In the genomic region with DNA sequence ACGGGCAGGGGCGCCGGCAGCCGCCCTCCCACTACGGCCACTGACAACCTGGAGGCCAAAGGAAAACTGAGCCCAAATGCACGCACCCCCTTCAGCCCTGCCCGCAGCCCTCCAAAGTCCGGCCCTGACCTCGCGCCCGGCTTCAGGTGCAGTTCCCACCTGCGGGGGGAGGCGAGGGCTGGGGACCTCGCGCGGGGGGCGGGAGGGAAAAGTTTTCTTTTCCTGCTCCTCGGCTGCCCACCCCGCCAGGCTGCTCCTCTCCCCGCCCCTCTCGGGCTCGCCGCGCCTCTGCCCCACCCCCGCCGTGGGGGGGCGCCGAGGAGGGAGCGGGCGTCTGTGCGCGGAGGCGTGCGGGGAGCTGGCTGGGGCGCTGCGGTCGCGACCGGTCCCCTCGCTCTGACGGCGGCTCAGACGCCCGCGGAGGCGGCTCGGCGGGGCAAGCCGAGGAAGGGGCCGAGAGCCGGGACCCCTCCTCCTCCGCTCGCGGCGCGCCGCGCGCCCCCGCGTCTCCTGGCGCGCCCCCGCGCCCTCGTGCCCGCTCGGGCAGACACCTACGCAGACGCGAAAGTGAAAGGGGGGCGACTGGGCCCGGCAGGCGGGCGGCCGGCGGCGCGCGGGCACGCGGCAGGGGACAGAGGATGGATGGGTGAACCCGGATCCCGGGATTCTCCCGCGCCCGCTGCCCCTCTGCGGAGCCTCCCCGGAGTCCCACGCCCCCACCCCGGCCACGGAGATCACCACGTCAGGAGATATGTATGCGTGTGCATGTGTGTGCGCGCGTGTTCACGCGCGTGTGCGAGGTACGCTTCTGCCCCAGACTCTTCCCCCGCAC, we compare ENCODE assay signal across 8 cellular contexts. TPM values are rescaled to one million over a fixed set of nuclear protein-coding genes. Genes with fewer than 3 reads are reported as not detected.
A peak's percentile ranks its signal among the peaks of the same experiment; 100 is the strongest.
DNase-seq lines count a peak whose midpoint lies in the region; ATAC-seq and TF ChIP-seq lines count a peak whose summit lies in the region.

No MANE protein-coding gene starts in this region.

- H3K27ac ChIP-seq in IMR-90 (ENCODE audit: insufficient read depth, low read length) = no peak overlapping the region
- peak overlapping the region; percentile 94 to 95 for H3K27ac ChIP-seq in mucosa of rectum (ENCODE audit: low read depth in 2 of 2, low read length in 2 of 2)

- DNase-seq in IMR-90 (no peak), endothelial cell (ENCODE audit: low spot score) (peak; percentile 42), NCI-H187 treated with DMSO at 0.1 percent for 48 hours (lab: John Stamatoyannopoulos, UW) (no peak)
- DNase-seq in activated CD8-positive, alpha-beta memory T cell treated with anti-CD3 and anti-CD28 coated beads, Interleukin-2, amount 10 ng/mL, durations not matched to agents 7 days and 5 days = peak; percentile 79
- peak; percentile 50 for DNase-seq in stimulated activated CD8-positive, alpha-beta memory T cell treated with anti-CD3 and anti-CD28 coated beads, Interleukin-4, amount 100 ng/mL, for 24 hours (ENCODE audit: low read depth)

- no peak for TF ChIP-seq RAD21 in IMR-90 (IDR thresholded peaks at IDR 0.05; ENCODE audit: low read length)

- H4K8ac ChIP-seq in IMR-90 (ENCODE audit: low read depth in 2 of 2, low read length in 2 of 2) = no peak overlapping the region

- no peaks in the 10 kb centered on the region for H4K20me1 ChIP-seq in IMR-90 (ENCODE audit: insufficient read depth, low read length)

- H3K27ac Mint-ChIP-seq in activated CD8-positive, alpha-beta memory T cell treated with anti-CD3 and anti-CD28 coated beads, Interleukin-2, amount 10 ng/mL, durations not matched to agents 7 days and 5 days = peak overlapping the region; percentile 73
- no peak overlapping the region for H3K27ac Mint-ChIP-seq in endothelial cell (ENCODE audit: unreplicated experiment)

- H3K9ac ChIP-seq in IMR-90 (ENCODE audit: low read depth, low read length) (no peak overlapping the region), mucosa of rectum (ENCODE audit: low read depth in 1 of 2, low read length in 2 of 2) (peak overlapping the region; percentile 80 to 95)

- H2AK5ac ChIP-seq in IMR-90 (ENCODE audit: low read depth, low read length) = no peak overlapping the region

- H2BK20ac ChIP-seq in IMR-90 (ENCODE audit: low read depth, low read length) = no peak overlapping the region

- dilution Hi-C loops in IMR-90 (cut with HindIII; ENCODE audit: low sequenced_read_pairs, unreplicated experiment) = no loop called here

- H3K4ac ChIP-seq in IMR-90 (ENCODE audit: low read depth, low read length) = no peak overlapping the region

- H3K23ac ChIP-seq in IMR-90 (ENCODE audit: low read depth, low read length) = no peak overlapping the region

- H3K36me3 ChIP-seq in IMR-90 (ENCODE audit: control insufficient read depth, insufficient read depth, low read length) = no peaks in the 10 kb centered on the region
- no peaks in the 10 kb centered on the region for H3K36me3 ChIP-seq in mucosa of rectum (ENCODE audit: control insufficient read depth in 2 of 2, insufficient read depth in 2 of 2, low read length in 2 of 2)

- no peak overlapping the region for H4K91ac ChIP-seq in IMR-90 (ENCODE audit: insufficient read depth, low read depth, low read length)

- no peaks in the 10 kb centered on the region for H3K9me1 ChIP-seq in IMR-90 (ENCODE audit: insufficient read depth, low read length)

- TF ChIP-seq POLR2A in IMR-90 (IDR thresholded peaks at IDR 0.05; ENCODE audit: low read depth, low read length) = no peak

- H3K4me3 Mint-ChIP-seq in activated CD8-positive, alpha-beta memory T cell treated with anti-CD3 and anti-CD28 coated beads, Interleukin-2, amount 10 ng/mL, durations not matched to agents 7 days and 5 days = peak overlapping the region; percentile 77
- peak overlapping the region; percentile 92 for H3K4me3 Mint-ChIP-seq in endothelial cell (ENCODE audit: unreplicated experiment)

- in situ Hi-C loops in IMR-90 (cut with MboI; ENCODE audit: low sequenced_read_pairs) = no loop called here

- H3K36me3 Mint-ChIP-seq in activated CD8-positive, alpha-beta memory T cell treated with anti-CD3 and anti-CD28 coated beads, Interleukin-2, amount 10 ng/mL, durations not matched to agents 7 days and 5 days = no peaks in the 10 kb centered on the region
- no peaks in the 10 kb centered on the region for H3K36me3 Mint-ChIP-seq in endothelial cell (ENCODE audit: low read depth, unreplicated experiment)

- no peak for TF ChIP-seq CTCF in IMR-90 (conservative IDR thresholded peaks at IDR 0.05; ENCODE audit: low read depth, low read length)
- no peak for TF ChIP-seq CTCF in endothelial cell (IDR thresholded peaks at IDR 0.05; ENCODE audit: unreplicated experiment)

- peaks cover 19% of the 10 kb centered on the region for H3K4me1 Mint-ChIP-seq in activated CD8-positive, alpha-beta memory T cell treated with anti-CD3 and anti-CD28 coated beads, Interleukin-2, amount 10 ng/mL, durations not matched to agents 7 days and 5 days
- peaks cover 8% of the 10 kb centered on the region for H3K4me1 Mint-ChIP-seq in endothelial cell (ENCODE audit: unreplicated experiment)

- H3K79me1 ChIP-seq in IMR-90 (ENCODE audit: low read depth in 1 of 2, low read length in 2 of 2) = no peaks in the 10 kb centered on the region

- H3K4me1 ChIP-seq in IMR-90 (ENCODE audit: control insufficient read depth, insufficient read depth, low read length) = no peaks in the 10 kb centered on the region
- peaks cover 4 to 8% of the 10 kb centered on the region in 2 donors for H3K4me1 ChIP-seq in mucosa of rectum (ENCODE audit: control insufficient read depth in 2 of 2, insufficient read depth in 2 of 2, low read length in 2 of 2)

- POLR2A ChIA-PET in IMR-90 (lab: Charles Lee; ENCODE audit: unreplicated experiment) = no interaction called here

- H2BK120ac ChIP-seq in IMR-90 (ENCODE audit: low read depth, low read length) = no peak overlapping the region

- H3K4me3 ChIP-seq in GM08714 (ENCODE audit: low read length) (peak overlapping the region; percentile 56), IMR-90 (ENCODE audit: insufficient read depth, low read depth, low read length) (peak overlapping the region; percentile 50), mucosa of rectum (ENCODE audit: low read length in 2 of 2) (peak overlapping the region; percentile 93 to 97)

- CTCF ChIA-PET in IMR-90 (lab: Yijun Ruan, JAX) = no interaction called here
- CTCF ChIA-PET in activated CD8-positive, alpha-beta memory T cell treated with anti-CD3 and anti-CD28 coated beads, Interleukin-2, amount 10 ng/mL, durations not matched to agents 7 days and 5 days (lab: Charles Lee) = no interaction called here

- H2BK5ac ChIP-seq in IMR-90 (ENCODE audit: low read depth, low read length, poor library complexity, severe bottlenecking) = no peak overlapping the region

- H4K5ac ChIP-seq in IMR-90 (ENCODE audit: low read depth, low read length) = no peak overlapping the region

- peak overlapping the region; percentile 51 for H2AK9ac ChIP-seq in IMR-90 (replicated peaks; ENCODE audit: low read depth, low read length, poor library complexity)

- H2AFZ ChIP-seq in IMR-90 (replicated peaks; ENCODE audit: low read length, poor library complexity) = peak overlapping the region; percentile 87

- H3K27me3 Mint-ChIP-seq in activated CD8-positive, alpha-beta memory T cell treated with anti-CD3 and anti-CD28 coated beads, Interleukin-2, amount 10 ng/mL, durations not matched to agents 7 days and 5 days = peaks cover 26% of the 10 kb centered on the region
- peaks cover 7% of the 10 kb centered on the region for H3K27me3 Mint-ChIP-seq in endothelial cell (ENCODE audit: unreplicated experiment)

- intact Hi-C loops in IMR-90 (cut with micrococcal nuclease) = loop anchor here (2.0 to 5.0 kb wide), 2 partner anchors 512 to 1452 kb away; no protein-coding TSS in a partner anchor

- H3K9me3 Mint-ChIP-seq in activated CD8-positive, alpha-beta memory T cell treated with anti-CD3 and anti-CD28 coated beads, Interleukin-2, amount 10 ng/mL, durations not matched to agents 7 days and 5 days (ENCODE audit: low read depth) = no peaks in the 10 kb centered on the region
- H3K9me3 Mint-ChIP-seq in endothelial cell (ENCODE audit: unreplicated experiment) = no peaks in the 10 kb centered on the region

- peak overlapping the region; percentile 80 for H3K4me2 ChIP-seq in IMR-90 (ENCODE audit: low read depth, low read length)

- WGBS in IMR-90 (ENCODE audit: extremely low coverage in 2 of 2, insufficient read length in 1 of 2), 2 experiments = 1% methylated on average over 18 of the region's 103 CpGs; no CpG with 5 or more reads in 1 of the 2 experiments

- no TSS peak for BruUV-seq in IMR-90 (replicated peaks; lab: Mats Ljungman, UMichigan)

- ATAC-seq in IMR-90 (ENCODE audit: low read depth) = peak; percentile 10; the same call in 1 of the 2 replicates
- ATAC-seq in activated CD8-positive, alpha-beta memory T cell treated with anti-CD3 and anti-CD28 coated beads, Interleukin-2, amount 10 ng/mL, durations not matched to agents 7 days and 5 days = peak; percentile 24
- no peak for ATAC-seq in HG03565 (IDR thresholded peaks at IDR 0.05; ENCODE audit: unreplicated experiment)

- H3K9me3 ChIP-seq in IMR-90 (ENCODE audit: control insufficient read depth, insufficient read depth, low read length) = no peaks in the 10 kb centered on the region
- H3K9me3 ChIP-seq in mucosa of rectum (ENCODE audit: control insufficient read depth in 2 of 2, low read length in 2 of 2) = no peaks in the 10 kb centered on the region

- H3K14ac ChIP-seq in IMR-90 (replicated peaks; ENCODE audit: low read depth, low read length) = no peak overlapping the region

- H2BK15ac ChIP-seq in IMR-90 (ENCODE audit: low read depth, low read length) = no peak overlapping the region

- H3K56ac ChIP-seq in IMR-90 (ENCODE audit: extremely low read depth, insufficient read depth, low read length) = no peak overlapping the region

- peaks cover 38% of the 10 kb centered on the region for H3K27me3 ChIP-seq in IMR-90 (ENCODE audit: control insufficient read depth, insufficient read depth, low read length)
- no peaks in the 10 kb centered on the region for H3K27me3 ChIP-seq in mucosa of rectum (ENCODE audit: control insufficient read depth in 2 of 2, insufficient read depth in 2 of 2, low read length in 2 of 2)

- no peak overlapping the region for H3K18ac ChIP-seq in IMR-90 (ENCODE audit: low read depth, low read length)

TF ChIP-seq in IMR-90, 13 proteins besides CTCF, POLR2A, EP300 and RAD21:
- no peak for TF ChIP-seq FOS (IDR thresholded peaks at IDR 0.05; ENCODE audit: low read depth, low read length)
- TF ChIP-seq MAZ (IDR thresholded peaks at IDR 0.05; ENCODE audit: borderline replicate concordance, low read depth, low read length) = peak; percentile 37; the same call in 1 of the 2 replicates

RNA-seq across cellular contexts. Expression of a gene that starts 3.1 kb away (rescaled TPM):
- 1.9 and 2.3 TPM in 2 replicates for total RNA-seq in IMR-90 (2012; rRNA removed)
- 0.90 and 1.1 TPM in 2 replicates for polyA plus RNA-seq in IMR-90 (2012; rRNA removed)
- 0.30 and 0.43 TPM in 2 replicates for polyA plus RNA-seq in IMR-90 (2012; cell fraction: cytosol; rRNA removed)
- 0.24 and 1.3 TPM in 2 replicates for polyA plus RNA-seq in IMR-90 (2012; cell fraction: nucleus; rRNA removed; ENCODE audit: low replicate concordance)
- 1 to 10 TPM; 2.2 to 9.0 TPM for total RNA-seq in activated CD8-positive, alpha-beta memory T cell treated with anti-CD3 and anti-CD28 coated beads, Interleukin-2, amount 10 ng/mL, durations not matched to agents 7 days and 5 days
- total RNA-seq in endothelial cell (ENCODE audit: unreplicated experiment) = 0.54 TPM

Comparison
In these comparisons a context has a peak if more than half of its experiments do, and no peak if none do; other contexts are left out.
1. DNase-seq: peak in activated CD8-positive, alpha-beta memory T cell treated with anti-CD3 and anti-CD28 coated beads, Interleukin-2, amount 10 ng/mL, durations not matched to agents 7 days and 5 days (single experiment), endothelial cell (single experiment) and stimulated activated CD8-positive, alpha-beta memory T cell treated with anti-CD3 and anti-CD28 coated beads, Interleukin-4, amount 100 ng/mL, for 24 hours (single experiment); none in IMR-90 (single experiment) and NCI-H187 treated with DMSO at 0.1 percent for 48 hours (single experiment).
2. Peak in every context shown above with its lines, with median percentiles within 50 percentile points of each other: H3K4me3 ChIP-seq.